In the genomic region with DNA sequence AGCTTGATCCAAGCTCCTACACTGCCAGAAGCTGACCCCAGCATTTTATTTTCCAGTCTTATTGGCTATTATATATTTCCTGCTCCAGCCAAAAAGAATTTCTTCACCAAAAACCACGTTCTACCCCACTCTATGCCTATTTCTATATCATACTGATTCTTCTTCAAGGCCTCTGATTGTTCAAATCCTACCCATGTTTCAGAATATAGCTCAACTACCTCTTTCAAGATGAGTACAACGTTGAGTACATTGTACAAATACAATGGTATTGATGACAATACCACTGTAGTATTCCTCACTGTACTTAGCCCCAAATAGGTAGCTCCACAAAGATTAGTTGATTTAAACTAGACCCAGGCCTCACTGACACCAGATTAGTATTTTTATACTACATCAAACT, we compare ENCODE assay signal across 32 cellular contexts.
"Had no signal": no experiment of that assay in that cellular context is flagged by ENCODE, and none has a peak within 500 bp of the region (broad histone marks: within the 10 kb centered on the region; RNA-seq: fewer than 3 reads in every experiment).

No MANE protein-coding gene starts in this region.

- H3K9me3 Mint-ChIP-seq: activated B cell treated with CpG ODN at 0.5 μM for 24 hours; activated CD4-positive, alpha-beta memory T cell treated with anti-CD3 and anti-CD28 coated beads for 36 hours; activated naive CD4-positive, alpha-beta T cell treated with anti-CD3 and anti-CD28 coated beads for 36 hours; activated naive CD4-positive, alpha-beta T cell treated with anti-CD3 and anti-CD28 coated beads, Interleukin-2, amount 50 U/mL, for 72 hours; activated T-cell treated with anti-CD3 and anti-CD28 coated beads, Interleukin-2, amount 50 U/mL, for 4 hours; T-helper 1 cell treated with Interleukin-12 subunit alpha and Interleukin-12 subunit beta and Interleukin-4 antibody, amounts not matched to agents 30 μg/mL and 1 μg/mL, for 36 hours had no signal

- H3K4me1 Mint-ChIP-seq: activated B cell treated with CpG ODN at 0.5 μM for 24 hours had no signal

- H3K27ac ChIP-seq: adrenal gland, body of pancreas, brain microvascular endothelial cell, breast epithelium, VCaP had no signal

- DNase-seq: activated B cell treated with CpG ODN at 0.5 μM for 24 hours; activated CD4-positive, alpha-beta memory T cell treated with anti-CD3 and anti-CD28 coated beads for 36 hours; activated CD4-positive, alpha-beta T cell treated with anti-CD3 and anti-CD28 coated beads, Interleukin-2, amount 10 ng/mL, durations not matched to agents 24 days and 14 days; activated CD4-positive, alpha-beta T cell treated with anti-CD3 and anti-CD28 coated beads, Interleukin-2, amount 50 U/mL, for 1 hour; activated CD4-positive, alpha-beta T cell treated with anti-CD3 and anti-CD28 coated beads, Interleukin-2, amount 50 U/mL, for 4 hours; activated CD4-positive, CD25-positive, alpha-beta regulatory T cell treated with anti-CD3 and anti-CD28 coated beads, Interleukin-2, amount 50 U/mL, for 72 hours; activated CD8-positive, alpha-beta memory T cell treated with anti-CD3 and anti-CD28 coated beads for 24 hours; activated CD8-positive, alpha-beta memory T cell treated with anti-CD3 and anti-CD28 coated beads, Interleukin-2, amount 10 ng/mL, durations not matched to agents 7 days and 5 days; activated CD8-positive, alpha-beta memory T cell treated with anti-CD3 and anti-CD28 coated beads, Interleukin-2, amount 50 U/mL, for 48 hours; activated CD8-positive, alpha-beta T cell treated with anti-CD3 and anti-CD28 coated beads, Interleukin-2, amount 10 ng/mL, durations not matched to agents 7 days and 5 days; activated effector memory CD4-positive, alpha-beta T cell treated with anti-CD3 and anti-CD28 coated beads, Interleukin-2, amount 50 U/mL, for 16 hours; activated gamma-delta T cell treated with Interleukin-2 at 50 U/mL for 16 hours; activated naive CD4-positive, alpha-beta T cell; activated naive CD4-positive, alpha-beta T cell treated with anti-CD3 and anti-CD28 coated beads for 36 hours; activated naive CD4-positive, alpha-beta T cell treated with anti-CD3 and anti-CD28 coated beads, Interleukin-2, amount 50 U/mL, for 16 hours; activated naive CD8-positive, alpha-beta T cell treated with anti-CD3 and anti-CD28 coated beads for 36 hours; activated T-cell treated with anti-CD3 and anti-CD28 coated beads, Interleukin-2, amount 50 U/mL, for 4 hours; adrenal gland; amniotic stem cell; aorta; body of pancreas; brain microvascular endothelial cell; central memory CD4-positive, alpha-beta T cell; T-helper 1 cell; T-helper 2 cell; T-helper 9 cell had no signal

- H3K4me1 ChIP-seq: adrenal gland, body of pancreas, breast epithelium had no signal

- H3K9me3 ChIP-seq: adrenal gland, body of pancreas, breast epithelium had no signal

- FAIRE-seq: astrocyte had no signal

- H3K27me3 ChIP-seq: adrenal gland, body of pancreas, brain microvascular endothelial cell, breast epithelium had no signal

- H3K36me3 ChIP-seq: adrenal gland, breast epithelium had no signal

- H3K27ac Mint-ChIP-seq: activated B cell treated with CpG ODN at 0.5 μM for 24 hours; activated CD4-positive, alpha-beta memory T cell treated with anti-CD3 and anti-CD28 coated beads for 36 hours; activated CD4-positive, alpha-beta T cell treated with anti-CD3 and anti-CD28 coated beads, Interleukin-2, amount 10 ng/mL, durations not matched to agents 24 days and 14 days; activated CD8-positive, alpha-beta memory T cell treated with anti-CD3 and anti-CD28 coated beads, Interleukin-2, amount 10 ng/mL, durations not matched to agents 7 days and 5 days; activated CD8-positive, alpha-beta T cell treated with anti-CD3 and anti-CD28 coated beads, Interleukin-2, amount 10 ng/mL, durations not matched to agents 7 days and 5 days; activated naive CD4-positive, alpha-beta T cell treated with anti-CD3 and anti-CD28 coated beads for 36 hours; activated naive CD4-positive, alpha-beta T cell treated with anti-CD3 and anti-CD28 coated beads, Interleukin-2, amount 50 U/mL, for 72 hours; activated naive CD8-positive, alpha-beta T cell treated with anti-CD3 and anti-CD28 coated beads for 36 hours; T-helper 1 cell treated with Interleukin-12 subunit alpha and Interleukin-12 subunit beta and Interleukin-4 antibody, amounts not matched to agents 30 μg/mL and 1 μg/mL, for 36 hours; T-helper 2 cell treated with Interferon-gamma antibody and Interleukin-4, amounts not matched to agents 5 μg/mL and 100 μg/mL, for 36 hours had no signal

- ATAC-seq: activated CD8-positive, alpha-beta memory T cell treated with anti-CD3 and anti-CD28 coated beads, Interleukin-2, amount 10 ng/mL, durations not matched to agents 7 days and 5 days; activated CD8-positive, alpha-beta T cell treated with anti-CD3 and anti-CD28 coated beads, Interleukin-2, amount 10 ng/mL, durations not matched to agents 7 days and 5 days; activated T-cell treated with anti-CD3 and anti-CD28 coated beads, Interleukin-2, amount 50 U/mL, for 4 hours; body of pancreas had no signal

- H3K4me3 ChIP-seq: adrenal gland, body of pancreas, breast epithelium had no signal

- H3K4me3 Mint-ChIP-seq: activated B cell treated with CpG ODN at 0.5 μM for 24 hours; activated CD4-positive, alpha-beta memory T cell treated with anti-CD3 and anti-CD28 coated beads for 36 hours; activated CD4-positive, alpha-beta T cell treated with anti-CD3 and anti-CD28 coated beads, Interleukin-2, amount 10 ng/mL, durations not matched to agents 24 days and 14 days; activated CD8-positive, alpha-beta memory T cell treated with anti-CD3 and anti-CD28 coated beads, Interleukin-2, amount 10 ng/mL, durations not matched to agents 7 days and 5 days; activated CD8-positive, alpha-beta T cell treated with anti-CD3 and anti-CD28 coated beads, Interleukin-2, amount 10 ng/mL, durations not matched to agents 7 days and 5 days; activated naive CD4-positive, alpha-beta T cell treated with anti-CD3 and anti-CD28 coated beads for 36 hours; activated naive CD8-positive, alpha-beta T cell treated with anti-CD3 and anti-CD28 coated beads for 36 hours; activated T-cell treated with anti-CD3 and anti-CD28 coated beads, Interleukin-2, amount 50 U/mL, for 4 hours; T-helper 1 cell treated with Interleukin-12 subunit alpha and Interleukin-12 subunit beta and Interleukin-4 antibody, amounts not matched to agents 30 μg/mL and 1 μg/mL, for 36 hours; T-helper 2 cell treated with Interferon-gamma antibody and Interleukin-4, amounts not matched to agents 5 μg/mL and 100 μg/mL, for 36 hours had no signal

- H3K27me3 Mint-ChIP-seq: activated B cell treated with CpG ODN at 0.5 μM for 24 hours; activated CD4-positive, alpha-beta memory T cell treated with anti-CD3 and anti-CD28 coated beads for 36 hours; activated CD4-positive, alpha-beta T cell treated with anti-CD3 and anti-CD28 coated beads, Interleukin-2, amount 10 ng/mL, durations not matched to agents 24 days and 14 days; activated CD8-positive, alpha-beta memory T cell treated with anti-CD3 and anti-CD28 coated beads, Interleukin-2, amount 10 ng/mL, durations not matched to agents 7 days and 5 days; activated naive CD8-positive, alpha-beta T cell treated with anti-CD3 and anti-CD28 coated beads for 36 hours had no signal
